ENCODE assay signal across 15 cellular contexts in genomic region chr14:72708708-72709475, GRCh38.
DNase-seq lines count a peak whose midpoint lies in the region; ATAC-seq and TF ChIP-seq lines count a peak whose summit lies in the region.
"Had no signal": no experiment of that assay in that cellular context is flagged by ENCODE, and none has a peak within 500 bp of the region (broad histone marks: within the 10 kb centered on the region; RNA-seq: fewer than 3 reads in every experiment).

No MANE protein-coding gene starts in this region.

- no peak overlapping the region for H2AFZ ChIP-seq in hepatocyte

- intact Hi-C loops in activated CD8-positive, alpha-beta T cell treated with anti-CD3 and anti-CD28 coated beads for 36 hours (cut with micrococcal nuclease), result no loop called here

- no peak overlapping the region for H3K27ac ChIP-seq in hepatocyte
- H3K27ac ChIP-seq: neutrophil, SJSA1 had no signal

- H3K9me2 ChIP-seq in hepatocyte (replicated peaks; ENCODE audit: insufficient read depth), result no peaks in the 10 kb centered on the region

- CTCF ChIA-PET in activated CD8-positive, alpha-beta T cell treated with anti-CD3 and anti-CD28 coated beads for 36 hours (lab: Charles Lee), result no interaction called here
- CTCF ChIA-PET in activated CD8-positive, alpha-beta T cell treated with anti-CD3 and anti-CD28 coated beads, Interleukin-2, amount 10 ng/mL, durations not matched to agents 7 days and 5 days (lab: Charles Lee), result no interaction called here
- CTCF ChIA-PET in WTC11 (lab: Charles Lee), result interaction anchor here (0.6 to 1.4 kb wide), 6 partner anchors 9 to 239 kb away, joined by 3 to 5 read pairs (median 4); no protein-coding TSS in a partner anchor

- H3K9me3 ChIP-seq in hepatocyte (ENCODE audit: low read depth) (no peaks in the 10 kb centered on the region), MG63 (no peaks in the 10 kb centered on the region)
- H3K9me3 ChIP-seq: neutrophil, SJSA1 had no signal

- no peak overlapping the region for H3K4me3 ChIP-seq in hepatocyte
- H3K4me3 ChIP-seq in MG63, result no peak overlapping the region
- H3K4me3 ChIP-seq: SJSA1 had no signal

- no peaks in the 10 kb centered on the region for H3K79me2 ChIP-seq in hepatocyte

- H3K36me3 ChIP-seq in hepatocyte (replicated peaks; ENCODE audit: insufficient read depth, low read depth) (no peaks in the 10 kb centered on the region), MG63 (no peaks in the 10 kb centered on the region)
- H3K36me3 ChIP-seq: neutrophil, SJSA1 had no signal

- H3K27me3 ChIP-seq in hepatocyte, result no peaks in the 10 kb centered on the region
- H3K27me3 ChIP-seq in MG63, result no peaks in the 10 kb centered on the region
- H3K27me3 ChIP-seq: SJSA1 had no signal

- DNase-seq in activated CD8-positive, alpha-beta T cell treated with anti-CD3 and anti-CD28 coated beads for 36 hours, result peak; percentile 47
- no peak for DNase-seq in activated CD8-positive, alpha-beta T cell treated with anti-CD3 and anti-CD28 coated beads, Interleukin-2, amount 10 ng/mL, durations not matched to agents 7 days and 5 days
- no peak for DNase-seq in WTC11 (ENCODE audit: low spot score)
- DNase-seq in hepatocyte (ENCODE audit: low spot score), result peak; percentile 45
- DNase-seq in putamen (ENCODE audit: low spot score), result peak; percentile 72
- no peak for DNase-seq in MG63
- no peak for DNase-seq in NCI-H146 (lab: John Stamatoyannopoulos, UW)
- DNase-seq: activated gamma-delta T cell; DND-41; left cardiac atrium; NCI-H526 treated with DMSO at 0.1 percent for 48 hours; stimulated activated CD4-positive, alpha-beta T cell treated with anti-CD3 and anti-CD28 coated beads, Interleukin-12 subunit alpha, Interleukin-12 subunit beta, amount 100 ng/mL, for 4 hours had no signal

- no peak for TF ChIP-seq CTCF in activated CD8-positive, alpha-beta T cell treated with anti-CD3 and anti-CD28 coated beads for 36 hours (IDR thresholded peaks at IDR 0.05)
- TF ChIP-seq CTCF in WTC11 (IDR thresholded peaks at IDR 0.05) (no peak), hepatocyte (IDR thresholded peaks at IDR 0.05; ENCODE audit: poor library complexity) (no peak)

- no peak overlapping the region for H3K27ac Mint-ChIP-seq in activated CD8-positive, alpha-beta T cell treated with anti-CD3 and anti-CD28 coated beads for 36 hours
- H3K27ac Mint-ChIP-seq in activated CD8-positive, alpha-beta T cell treated with anti-CD3 and anti-CD28 coated beads, Interleukin-2, amount 10 ng/mL, durations not matched to agents 7 days and 5 days, result no peak overlapping the region
- no peak overlapping the region for H3K27ac Mint-ChIP-seq in WTC11

- H3K4me1 ChIP-seq in hepatocyte (ENCODE audit: insufficient read depth), result no peaks in the 10 kb centered on the region
- H3K4me1 ChIP-seq: SJSA1 had no signal

- ATAC-seq in activated CD8-positive, alpha-beta T cell treated with anti-CD3 and anti-CD28 coated beads for 36 hours, result peak; percentile 55
- ATAC-seq in activated CD8-positive, alpha-beta T cell treated with anti-CD3 and anti-CD28 coated beads, Interleukin-2, amount 10 ng/mL, durations not matched to agents 7 days and 5 days, result no peak
- peak; percentile 84 for ATAC-seq in WTC11
- no peak for ATAC-seq in GM19351 (IDR thresholded peaks at IDR 0.05; ENCODE audit: unreplicated experiment)
- ATAC-seq: left cardiac atrium had no signal

- H3K4me3 Mint-ChIP-seq in activated CD8-positive, alpha-beta T cell treated with anti-CD3 and anti-CD28 coated beads for 36 hours, result no peak overlapping the region
- H3K4me3 Mint-ChIP-seq in activated CD8-positive, alpha-beta T cell treated with anti-CD3 and anti-CD28 coated beads, Interleukin-2, amount 10 ng/mL, durations not matched to agents 7 days and 5 days, result no peak overlapping the region
- H3K4me3 Mint-ChIP-seq in WTC11, result no peak overlapping the region

- WGBS in hepatocyte (ENCODE audit: low lambda C conversion rate, missing lambda C conversion rate), result 74% methylated on average over 13 of the region's 13 CpGs

- H3K4me1 Mint-ChIP-seq in activated CD8-positive, alpha-beta T cell treated with anti-CD3 and anti-CD28 coated beads for 36 hours (ENCODE audit: low read depth), result peaks cover 8% of the 10 kb centered on the region
- H3K4me1 Mint-ChIP-seq in activated CD8-positive, alpha-beta T cell treated with anti-CD3 and anti-CD28 coated beads, Interleukin-2, amount 10 ng/mL, durations not matched to agents 7 days and 5 days (ENCODE audit: low read depth), result peaks cover 27% of the 10 kb centered on the region
- H3K4me1 Mint-ChIP-seq in WTC11, result peaks cover 14% of the 10 kb centered on the region

- no peaks in the 10 kb centered on the region for H3K27me3 Mint-ChIP-seq in activated CD8-positive, alpha-beta T cell treated with anti-CD3 and anti-CD28 coated beads for 36 hours
- peaks cover 3% of the 10 kb centered on the region for H3K27me3 Mint-ChIP-seq in activated CD8-positive, alpha-beta T cell treated with anti-CD3 and anti-CD28 coated beads, Interleukin-2, amount 10 ng/mL, durations not matched to agents 7 days and 5 days (ENCODE audit: low read depth)
- H3K27me3 Mint-ChIP-seq in WTC11 (ENCODE audit: low read depth), result no peaks in the 10 kb centered on the region

- H3K4me2 ChIP-seq in hepatocyte, result no peak overlapping the region

- POLR2A ChIA-PET in activated CD8-positive, alpha-beta T cell treated with anti-CD3 and anti-CD28 coated beads for 36 hours (lab: Charles Lee), result interaction anchor here (0.6 kb wide), 1 partner anchor 42 kb away, joined by 3 read pairs; no protein-coding TSS in a partner anchor
- POLR2A ChIA-PET in activated CD8-positive, alpha-beta T cell treated with anti-CD3 and anti-CD28 coated beads, Interleukin-2, amount 10 ng/mL, durations not matched to agents 7 days and 5 days (lab: Charles Lee), result no interaction called here
- POLR2A ChIA-PET in WTC11 (lab: Charles Lee), result no interaction called here

- H4K20me1 ChIP-seq in hepatocyte (ENCODE audit: insufficient read depth, poor library complexity, severe bottlenecking), result no peaks in the 10 kb centered on the region

- H3K9me3 Mint-ChIP-seq in activated CD8-positive, alpha-beta T cell treated with anti-CD3 and anti-CD28 coated beads for 36 hours, result no peaks in the 10 kb centered on the region
- H3K9me3 Mint-ChIP-seq in activated CD8-positive, alpha-beta T cell treated with anti-CD3 and anti-CD28 coated beads, Interleukin-2, amount 10 ng/mL, durations not matched to agents 7 days and 5 days (ENCODE audit: insufficient read depth), result no peaks in the 10 kb centered on the region
- peaks cover 13% of the 10 kb centered on the region for H3K9me3 Mint-ChIP-seq in WTC11

- H3K36me3 Mint-ChIP-seq in activated CD8-positive, alpha-beta T cell treated with anti-CD3 and anti-CD28 coated beads for 36 hours (ENCODE audit: low read depth), result no peaks in the 10 kb centered on the region
- H3K36me3 Mint-ChIP-seq in activated CD8-positive, alpha-beta T cell treated with anti-CD3 and anti-CD28 coated beads, Interleukin-2, amount 10 ng/mL, durations not matched to agents 7 days and 5 days (ENCODE audit: low read depth), result peaks cover 15% of the 10 kb centered on the region
- H3K36me3 Mint-ChIP-seq in WTC11, result no peaks in the 10 kb centered on the region

TF ChIP-seq in WTC11, 78 proteins besides CTCF, POLR2A, EP300 and RAD21:
- no peak for TF ChIP-seq HMGXB4 (CRISPR knock-in tag; IDR thresholded peaks at IDR 0.05)
- no peak for TF ChIP-seq ZNF671 (CRISPR knock-in tag; IDR thresholded peaks at IDR 0.05)
- TF ChIP-seq ZNF232 (CRISPR knock-in tag; IDR thresholded peaks at IDR 0.05), result no peak
- no peak for TF ChIP-seq CDX4 (CRISPR knock-in tag; IDR thresholded peaks at IDR 0.05; ENCODE audit: borderline replicate concordance)

Comparison
In these comparisons a context has a peak if more than half of its experiments do, and no peak if none do; other contexts are left out.
1. ATAC-seq: peak in activated CD8-positive, alpha-beta T cell treated with anti-CD3 and anti-CD28 coated beads for 36 hours (single experiment) and WTC11 (single experiment); none in activated CD8-positive, alpha-beta T cell treated with anti-CD3 and anti-CD28 coated beads, Interleukin-2, amount 10 ng/mL, durations not matched to agents 7 days and 5 days (single experiment) and GM19351 (single experiment).
2. DNase-seq: peak in activated CD8-positive, alpha-beta T cell treated with anti-CD3 and anti-CD28 coated beads for 36 hours (single experiment), hepatocyte (single experiment) and putamen (single experiment); none in activated CD8-positive, alpha-beta T cell treated with anti-CD3 and anti-CD28 coated beads, Interleukin-2, amount 10 ng/mL, durations not matched to agents 7 days and 5 days (single experiment), WTC11 (single experiment), MG63 (single experiment) and NCI-H146 (single experiment).